6 cellular contexts compared by ENCODE assay signal in genomic region chr11:111878385-111878765, GRCh38. TPM values are rescaled to one million over a fixed set of nuclear protein-coding genes. Genes with fewer than 3 reads are reported as not detected.
DNase-seq lines count a peak whose midpoint lies in the region; ATAC-seq and TF ChIP-seq lines count a peak whose summit lies in the region.

No MANE protein-coding gene starts in this region.

- no peaks in the 10 kb centered on the region for H3K36me3 ChIP-seq in KMS-11 (ENCODE audit: insufficient read depth)
- no peaks in the 10 kb centered on the region for H3K36me3 ChIP-seq in ectodermal cell (ENCODE audit: control insufficient read depth, insufficient read depth, low read length)

- no peaks in the 10 kb centered on the region for H3K79me2 ChIP-seq in KMS-11 (ENCODE audit: insufficient read depth, low read depth)

- whole genome bisulfite sequencing in ectodermal cell, 2 experiments, result 5 to 6% methylated on average over 10 of the region's 10 CpGs

- H3K4me2 ChIP-seq in KMS-11, result peak overlapping the region; percentile 77

- peak overlapping the region; percentile 87 for H3K9ac ChIP-seq in KMS-11

- peak overlapping the region; percentile 86 for H2AFZ ChIP-seq in KMS-11 (ENCODE audit: low read depth)

- H3K27ac ChIP-seq in KMS-11 (peak overlapping the region; percentile 94), ectodermal cell (ENCODE audit: insufficient read depth, low read depth, low read length, poor library complexity, severe bottlenecking) (peak overlapping the region; percentile 97)

- H3K27me3 ChIP-seq in KMS-11 (ENCODE audit: insufficient read depth, low read depth), result no peaks in the 10 kb centered on the region
- H3K27me3 ChIP-seq in ectodermal cell (ENCODE audit: control insufficient read depth, insufficient read depth, low read length, poor library complexity, severe bottlenecking), result no peaks in the 10 kb centered on the region

- ATAC-seq in GM21390 (IDR thresholded peaks at IDR 0.05; ENCODE audit: unreplicated experiment), result peak; percentile 17

- H4K20me1 ChIP-seq in KMS-11 (ENCODE audit: insufficient read depth), result no peaks in the 10 kb centered on the region

- no peak overlapping the region for H3K4me3 ChIP-seq in KMS-11 (IDR thresholded peaks at IDR 0.05; ENCODE audit: insufficient read depth, low read depth, low read length)
- peak overlapping the region; percentile 91 for H3K4me3 ChIP-seq in ectodermal cell (ENCODE audit: insufficient read depth, low read depth, low read length)
- peak overlapping the region; percentile 86 for H3K4me3 ChIP-seq in retinal pigment epithelial cell (ENCODE audit: low read length)

- TF ChIP-seq CTCF in KMS-11 (conservative IDR thresholded peaks at IDR 0.05; ENCODE audit: low read depth, low read length), result no peak
- no peak for TF ChIP-seq CTCF in retinal pigment epithelial cell (conservative IDR thresholded peaks at IDR 0.05; ENCODE audit: low read depth, low read length)

- H3K4me1 ChIP-seq in KMS-11 (ENCODE audit: low read depth, poor library complexity, severe bottlenecking) (no peaks in the 10 kb centered on the region), ectodermal cell (ENCODE audit: control insufficient read depth, insufficient read depth, low read length) (peaks cover 6% of the 10 kb centered on the region)

- DNase-seq in retinal pigment epithelial cell (ENCODE audit: low read depth) (no peak), UCSD-AML1 (lab: John Stamatoyannopoulos, UW; ENCODE audit: unreplicated experiment) (no peak), SK-N-DZ (ENCODE audit: low spot score) (no peak)

- H3K9me3 ChIP-seq in ectodermal cell (ENCODE audit: control insufficient read depth, low read length), result no peaks in the 10 kb centered on the region

RNA-seq across cellular contexts. Expression of gene FDXACB1, which starts 0.6 kb away (rescaled TPM):
- 4.0 TPM for polyA plus RNA-seq in ectodermal cell (2013, experiment 1 of 4)
- polyA plus RNA-seq in ectodermal cell (2013, experiment 2 of 4), result 3.0 TPM
- polyA plus RNA-seq in ectodermal cell (2013, experiment 3 of 4), result 3.5 TPM
- polyA plus RNA-seq in ectodermal cell (2013, experiment 4 of 4), result 3.6 TPM
- 0.99 and 2.0 TPM in 2 replicates for polyA plus RNA-seq in SK-N-DZ (2014; cell fraction: cytosol; rRNA removed)
- 1.6 and 1.7 TPM in 2 replicates for polyA plus RNA-seq in SK-N-DZ (2014; cell fraction: nucleus; rRNA removed)

RNA-seq across cellular contexts. Expression of gene CFAP68, which starts 1.0 kb away (rescaled TPM):
- polyA plus RNA-seq in ectodermal cell (2013, experiment 1 of 4), result 58.3 TPM
- polyA plus RNA-seq in ectodermal cell (2013, experiment 2 of 4), result 62.5 TPM
- 59.3 TPM for polyA plus RNA-seq in ectodermal cell (2013, experiment 3 of 4)
- 65.6 TPM for polyA plus RNA-seq in ectodermal cell (2013, experiment 4 of 4)
- 16.2 and 17.6 TPM in 2 replicates for polyA plus RNA-seq in SK-N-DZ (2014; cell fraction: cytosol; rRNA removed)
- 27.3 and 28.7 TPM in 2 replicates for polyA plus RNA-seq in SK-N-DZ (2014; cell fraction: nucleus; rRNA removed)

RNA-seq across cellular contexts. Expression of gene ALG9, which starts 7.0 kb away (rescaled TPM):
- 47.0 TPM for polyA plus RNA-seq in ectodermal cell (2013, experiment 1 of 4)
- polyA plus RNA-seq in ectodermal cell (2013, experiment 2 of 4), result 44.8 TPM
- 39.6 TPM for polyA plus RNA-seq in ectodermal cell (2013, experiment 3 of 4)
- 47.1 TPM for polyA plus RNA-seq in ectodermal cell (2013, experiment 4 of 4)
- 22.9 and 24.7 TPM in 2 replicates for polyA plus RNA-seq in SK-N-DZ (2014; cell fraction: cytosol; rRNA removed)
- polyA plus RNA-seq in SK-N-DZ (2014; cell fraction: nucleus; rRNA removed), result 19.3 and 30.8 TPM in 2 replicates

RNA-seq across cellular contexts. Expression of gene CRYAB, which starts 33.2 kb away (rescaled TPM):
- polyA plus RNA-seq in ectodermal cell (2013, experiment 1 of 4), result 3.0 TPM
- 2.5 TPM for polyA plus RNA-seq in ectodermal cell (2013, experiment 2 of 4)
- 6.8 TPM for polyA plus RNA-seq in ectodermal cell (2013, experiment 3 of 4)
- 3.3 TPM for polyA plus RNA-seq in ectodermal cell (2013, experiment 4 of 4)
- polyA plus RNA-seq in SK-N-DZ (2014; cell fraction: cytosol; rRNA removed), result 0.56 TPM in 1 of 2 replicates, not detected in the other
- not detected in 2 replicates for polyA plus RNA-seq in SK-N-DZ (2014; cell fraction: nucleus; rRNA removed)

RNA-seq across cellular contexts. Expression of gene HSPB2, which starts 34.2 kb away (rescaled TPM):
- 0.78 TPM for polyA plus RNA-seq in ectodermal cell (2013, experiment 1 of 4)
- polyA plus RNA-seq in ectodermal cell (2013, experiment 2 of 4), result 0.91 TPM
- polyA plus RNA-seq in ectodermal cell (2013, experiment 3 of 4), result 0.96 TPM
- polyA plus RNA-seq in ectodermal cell (2013, experiment 4 of 4), result 0.28 TPM
- polyA plus RNA-seq in SK-N-DZ (2014; cell fraction: cytosol; rRNA removed), result not detected in 2 replicates
- polyA plus RNA-seq in SK-N-DZ (2014; cell fraction: nucleus; rRNA removed), result not detected in 2 replicates
